8 cellular contexts compared by ENCODE assay signal in genomic region chr4:5051692-5052423, GRCh38.
DNase-seq lines count a peak whose midpoint lies in the region; ATAC-seq and TF ChIP-seq lines count a peak whose summit lies in the region.

No MANE protein-coding gene starts in this region.

- H3K4me1 ChIP-seq in subcutaneous abdominal adipose tissue (ENCODE audit: control insufficient read depth in 5 of 5, insufficient read depth in 5 of 5, low read length in 5 of 5): peaks cover 2 to 25% (median 20%) of the 10 kb centered on the region in 5 donors

- H3K27me3 ChIP-seq in brain microvascular endothelial cell (replicated peaks) (no peaks in the 10 kb centered on the region), subcutaneous abdominal adipose tissue (ENCODE audit: control insufficient read depth in 5 of 5, insufficient read depth in 4 of 5, low read length in 5 of 5) (peaks cover 0 to 11% (median 0%) of the 10 kb centered on the region in 5 donors)

- peak overlapping the region in 3 of 5 donors; percentile 41 to 74 (median 59) for H3K9ac ChIP-seq in subcutaneous abdominal adipose tissue (ENCODE audit: low read length in 5 of 5)

- H3K36me3 ChIP-seq in brain microvascular endothelial cell (replicated peaks) (no peaks in the 10 kb centered on the region), subcutaneous abdominal adipose tissue (ENCODE audit: control insufficient read depth in 5 of 5, insufficient read depth in 5 of 5, low read length in 5 of 5) (no peaks in the 10 kb centered on the region)

- TF ChIP-seq CTCF in brain microvascular endothelial cell (IDR thresholded peaks at IDR 0.05; ENCODE audit: low read depth, low read length, missing control alignments): no peak

- no peak overlapping the region for H3K27ac ChIP-seq in brain microvascular endothelial cell
- no peak overlapping the region for H3K27ac ChIP-seq in subcutaneous abdominal adipose tissue (ENCODE audit: low read depth, low read length)

- H3K9me3 ChIP-seq in subcutaneous abdominal adipose tissue (ENCODE audit: control insufficient read depth in 5 of 5, low read length in 5 of 5): no peaks in the 10 kb centered on the region

- ATAC-seq in GM21619 (IDR thresholded peaks at IDR 0.05; ENCODE audit: unreplicated experiment) (no peak), HG03460 (IDR thresholded peaks at IDR 0.05; ENCODE audit: unreplicated experiment) (no peak)

- H3K4me3 ChIP-seq in brain microvascular endothelial cell (ENCODE audit: low read depth, low read length) (peak overlapping the region; percentile 65), subcutaneous abdominal adipose tissue (ENCODE audit: low read depth in 1 of 5, low read length in 5 of 5) (peak overlapping the region; percentile 31 to 78 (median 76))

- in situ Hi-C loops in brain microvascular endothelial cell (cut with HindIII; ENCODE audit: low pct_ligation_motif_present, low sequenced_read_pairs): no loop called here

- peak; percentile 7 to 32 for DNase-seq in NCI-H524 (lab: John Stamatoyannopoulos, UW)
- DNase-seq in NCI-H524 treated with DMSO at 0.1 percent for 48 hours (lab: John Stamatoyannopoulos, UW): no peak
- peak; percentile 7 for DNase-seq in brain microvascular endothelial cell
- peak; percentile 48 for DNase-seq in left kidney (ENCODE audit: low read depth, low spot score)
- DNase-seq in KG1 (lab: John Stamatoyannopoulos, UW): no peak

Comparison
In these comparisons a context has a peak if more than half of its experiments do, and no peak if none do; other contexts are left out.
1. DNase-seq: peak in NCI-H524 (2 of 2), brain microvascular endothelial cell (single experiment) and left kidney (single experiment); none in NCI-H524 treated with DMSO at 0.1 percent for 48 hours (single experiment) and KG1 (single experiment).